21 cellular contexts compared by ENCODE assay signal in genomic region chr3:39432342-39432741, GRCh38. TPM values are rescaled to one million over a fixed set of nuclear protein-coding genes. Genes with fewer than 3 reads are reported as not detected.
"Had no signal": no experiment of that assay in that cellular context is flagged by ENCODE, and none has a peak within 500 bp of the region (broad histone marks: within the 10 kb centered on the region; RNA-seq: fewer than 3 reads in every experiment).

No MANE protein-coding gene starts in this region.

- H3K27me3 ChIP-seq: dorsolateral prefrontal cortex, heart left ventricle, sigmoid colon, transverse colon had no signal

- H3K36me3 ChIP-seq: heart left ventricle, sigmoid colon, stomach, thoracic aorta, transverse colon had no signal

- ATAC-seq: heart left ventricle; naive thymus-derived CD4-positive, alpha-beta T cell had no signal

- H3K36me3 Mint-ChIP-seq: naive thymus-derived CD4-positive, alpha-beta T cell had no signal

- DNase-seq: cortex of kidney; dorsolateral prefrontal cortex; effector CD8-positive, alpha-beta T cell; foreskin melanocyte; heart left ventricle; hippocampal formation; naive thymus-derived CD4-positive, alpha-beta T cell; nephron progenitor cell; posterior cingulate gyrus; sigmoid colon; stimulated activated naive CD4-positive, alpha-beta T cell; stomach; substantia nigra; transverse colon had no signal

- H3K9me3 Mint-ChIP-seq: naive thymus-derived CD4-positive, alpha-beta T cell; nephron progenitor cell had no signal

- H3K4me3 ChIP-seq: dorsolateral prefrontal cortex, heart left ventricle, sigmoid colon, skin epidermis, stomach, thoracic aorta, transverse colon had no signal

- H3K4me1 ChIP-seq: stomach had no signal

- H3K4me3 Mint-ChIP-seq: naive thymus-derived CD4-positive, alpha-beta T cell; nephron progenitor cell had no signal

- H3K9me3 ChIP-seq: heart left ventricle, sigmoid colon, stomach, thoracic aorta, transverse colon had no signal

- H3K27ac ChIP-seq: dorsolateral prefrontal cortex, sigmoid colon, skin epidermis, thoracic aorta, transverse colon had no signal

- H3K4me1 Mint-ChIP-seq: naive thymus-derived CD4-positive, alpha-beta T cell; nephron progenitor cell had no signal

- H3K27ac Mint-ChIP-seq: naive thymus-derived CD4-positive, alpha-beta T cell; nephron progenitor cell had no signal

RNA-seq across cellular contexts. Expression of gene MOBP, which starts 35.1 kb away (rescaled TPM):
- total RNA-seq: liver, lung microvascular endothelial cell, mesenteric fat pad, osteocyte, sigmoid colon, thoracic aorta had no signal
- polyA plus RNA-seq: esophagus; heart left ventricle; liver; naive thymus-derived CD4-positive, alpha-beta T cell had no signal
